9 cellular contexts compared by ENCODE assay signal in genomic region chr9:133991211-133991921, GRCh38. TPM values are rescaled to one million over a fixed set of nuclear protein-coding genes. Genes with fewer than 3 reads are reported as not detected.
DNase-seq lines count a peak whose midpoint lies in the region; ATAC-seq, FAIRE-seq and TF ChIP-seq lines count a peak whose summit lies in the region.
"Had no signal": no experiment of that assay in that cellular context is flagged by ENCODE, and none has a peak within 500 bp of the region (broad histone marks: within the 10 kb centered on the region; RNA-seq: fewer than 3 reads in every experiment).

No MANE protein-coding gene starts in this region.

- peak overlapping the region; percentile 94 to 100 (median 99) for H3K4me2 ChIP-seq in BLaER1 treated with 17β-estradiol and CSF1 and Interleukin-3, amounts not matched to agents 10 nM and 100 nM
- peak overlapping the region; percentile 83 for H3K4me2 ChIP-seq in OCI-LY7 (ENCODE audit: low read length)
- peak overlapping the region; percentile 75 for H3K4me2 ChIP-seq in endothelial cell of umbilical vein (ENCODE audit: insufficient read depth, low read length)

- DNase-seq in OCI-LY7 (ENCODE audit: low spot score): no peak
- peak; percentile 18 for DNase-seq in endothelial cell of umbilical vein (ENCODE audit: low read depth, low spot score)
- no peak for DNase-seq in pons (ENCODE audit: low spot score)
- DNase-seq in COR-L47 (lab: John Stamatoyannopoulos, UW): no peak
- no peak for DNase-seq in cerebellar cortex (ENCODE audit: low spot score)

- peak overlapping the region; percentile 89 to 91 (median 90) for H3K4me3 Mint-ChIP-seq in nephron

- no peaks in the 10 kb centered on the region for H3K36me3 Mint-ChIP-seq in nephron (ENCODE audit: low read depth)

- POLR2A ChIA-PET in OCI-LY7 (lab: Charles Lee): interaction anchor here (0.6 kb wide), 1 partner anchor 35 kb away, joined by 3 read pairs; no protein-coding TSS in a partner anchor
- POLR2A ChIA-PET in endothelial cell of umbilical vein (lab: Charles Lee): interaction anchor here (0.6 to 0.9 kb wide), 3 partner anchors 32 to 204 kb away, joined by 4 to 5 read pairs (median 4); no protein-coding TSS in a partner anchor

- 0 out of 2 replicates have a peak, but pooled peaks cover 6% of the 10 kb centered on the region for H3K79me2 ChIP-seq in OCI-LY7 (ENCODE audit: insufficient read depth, low read depth, low read length)
- H3K79me2 ChIP-seq in endothelial cell of umbilical vein (ENCODE audit: control insufficient read depth, insufficient read depth, low read length): peaks cover 51% of the 10 kb centered on the region

- no peaks in the 10 kb centered on the region for H3K36me3 ChIP-seq in BLaER1 treated with 17β-estradiol and CSF1 and Interleukin-3, amounts not matched to agents 10 nM and 100 nM
- no peaks in the 10 kb centered on the region for H3K36me3 ChIP-seq in OCI-LY7 (ENCODE audit: insufficient read depth, low read length)
- no peaks in the 10 kb centered on the region for H3K36me3 ChIP-seq in endothelial cell of umbilical vein (ENCODE audit: control insufficient read depth in 2 of 2, extremely low read depth in 1 of 2, insufficient read depth in 2 of 2, low read length in 2 of 2)

- peaks cover 2% of the 10 kb centered on the region for H3K27me3 Mint-ChIP-seq in nephron (ENCODE audit: low read depth)

- ATAC-seq in GM21390 (IDR thresholded peaks at IDR 0.05; ENCODE audit: unreplicated experiment): peak; percentile 7
- ATAC-seq: K562 had no signal

- H3K9me2 ChIP-seq in OCI-LY7 (ENCODE audit: insufficient read depth, low read length): no peaks in the 10 kb centered on the region

- H2AFZ ChIP-seq in OCI-LY7 (ENCODE audit: low read length): no peak overlapping the region
- H2AFZ ChIP-seq in endothelial cell of umbilical vein (ENCODE audit: low read depth, low read length): peak overlapping the region; percentile 30

- H3K9me3 ChIP-seq in BLaER1 treated with 17β-estradiol and CSF1 and Interleukin-3, amounts not matched to agents 10 nM and 100 nM (replicated peaks in 1 of 11): no peaks in the 10 kb centered on the region
- H3K9me3 ChIP-seq in OCI-LY7 (ENCODE audit: low read length): no peaks in the 10 kb centered on the region
- H3K9me3 ChIP-seq in endothelial cell of umbilical vein (replicated peaks; ENCODE audit: control insufficient read depth, insufficient read depth, low read length): no peaks in the 10 kb centered on the region

- H3K9me3 Mint-ChIP-seq in nephron: no peaks in the 10 kb centered on the region

- no TSS peak for BruUV-seq in OCI-LY7 (replicated peaks; lab: Mats Ljungman, UMichigan)
- BruUV-seq in endothelial cell of umbilical vein (replicated peaks; lab: Mats Ljungman, UMichigan): TSS peak; percentile 42

- peak overlapping the region; percentile 56 to 93 (median 80) for H3K27ac Mint-ChIP-seq in nephron

- no peak for TF ChIP-seq CTCF in OCI-LY7 (conservative IDR thresholded peaks at IDR 0.05; ENCODE audit: low read length)
- TF ChIP-seq CTCF in endothelial cell of umbilical vein (IDR thresholded peaks at IDR 0.05; ENCODE audit: extremely low read depth in 1 of 2, insufficient read depth in 1 of 2, low read depth in 1 of 2, low read length in 2 of 2): no peak
- TF ChIP-seq CTCF in nephron (IDR thresholded peaks at IDR 0.05; ENCODE audit: unreplicated experiment in 3 of 3): no peak

- H3K4me1 ChIP-seq in BLaER1 treated with 17β-estradiol and CSF1 and Interleukin-3, amounts not matched to agents 10 nM and 100 nM: peaks cover 30 to 62% (median 49%) of the 10 kb centered on the region in 10 experiments
- H3K4me1 ChIP-seq in OCI-LY7 (ENCODE audit: insufficient read depth, low read length, poor library complexity, severe bottlenecking): peaks cover 25% of the 10 kb centered on the region
- H3K4me1 ChIP-seq in endothelial cell of umbilical vein (ENCODE audit: control insufficient read depth, extremely low read depth, insufficient read depth, low read length): peaks cover 15% of the 10 kb centered on the region

- H3K27ac ChIP-seq in BLaER1 treated with 17β-estradiol and CSF1 and Interleukin-3, amounts not matched to agents 10 nM and 100 nM: peak overlapping the region in 10 of 11 experiments; percentile 43 to 90 (median 87); a peak in 20 of 22 replicates
- no peak overlapping the region for H3K27ac ChIP-seq in OCI-LY7 (ENCODE audit: low read depth, low read length, poor library complexity, severe bottlenecking)
- peak overlapping the region; percentile 69 for H3K27ac ChIP-seq in endothelial cell of umbilical vein (ENCODE audit: insufficient read depth, low read depth, low read length)

- dilution Hi-C loops in endothelial cell of umbilical vein (cut with MboI; ENCODE audit: extremely low pct_ligation_motif_present, low sequenced_read_pairs): no loop called here

- intact Hi-C loops in OCI-LY7 (cut with micrococcal nuclease; ENCODE audit: unreplicated experiment) (loop anchor here (5.0 kb wide), 2 partner anchors 94 to 114 kb away; no protein-coding TSS in a partner anchor), endothelial cell of umbilical vein (cut with micrococcal nuclease) (loop anchor here (2.0 to 5.0 kb wide), 3 partner anchors 31 to 144 kb away; no protein-coding TSS in a partner anchor)

- H3K4me3 ChIP-seq in BLaER1 treated with 17β-estradiol and CSF1 and Interleukin-3, amounts not matched to agents 10 nM and 100 nM: peak overlapping the region; percentile 65 to 94 (median 88)
- H3K4me3 ChIP-seq in OCI-LY7 (ENCODE audit: low read depth, low read length, poor library complexity, severe bottlenecking): peak overlapping the region; percentile 88
- peak overlapping the region; percentile 51 to 67 (median 64) for H3K4me3 ChIP-seq in endothelial cell of umbilical vein (replicated peaks in 1 of 3; ENCODE audit: insufficient read depth in 1 of 3, low read depth in 1 of 3, low read length in 3 of 3)

- TF ChIP-seq POLR2A in endothelial cell of umbilical vein (IDR thresholded peaks at IDR 0.05; ENCODE audit: low read depth, low read length): no peak

- no peak for FAIRE-seq in endothelial cell of umbilical vein (lab: Jason Lieb, UNC)
- FAIRE-seq: K562 had no signal

- peaks cover 22% of the 10 kb centered on the region for H3K4me1 Mint-ChIP-seq in nephron

- H3K9me1 ChIP-seq in endothelial cell of umbilical vein (replicated peaks; ENCODE audit: control insufficient read depth, extremely low read depth, insufficient read depth, low read length): no peaks in the 10 kb centered on the region

- H3K27me3 ChIP-seq in BLaER1 treated with 17β-estradiol and CSF1 and Interleukin-3, amounts not matched to agents 10 nM and 100 nM: no peaks in the 10 kb centered on the region; a peak in 2 of 22 replicates
- H3K27me3 ChIP-seq in endothelial cell of umbilical vein (ENCODE audit: control insufficient read depth in 2 of 2, insufficient read depth in 2 of 2, low read length in 2 of 2): no peaks in the 10 kb centered on the region

- H4K20me1 ChIP-seq in BLaER1 treated with 17β-estradiol and CSF1 and Interleukin-3, amounts not matched to agents 10 nM and 100 nM: peaks cover 36 to 79% (median 65%) of the 10 kb centered on the region in 11 experiments; a peak in 21 of 22 replicates
- peaks cover 3% of the 10 kb centered on the region; the same call in 1 of the 2 replicates for H4K20me1 ChIP-seq in OCI-LY7 (ENCODE audit: insufficient read depth, low read length)
- H4K20me1 ChIP-seq in endothelial cell of umbilical vein (replicated peaks; ENCODE audit: control insufficient read depth, extremely low read depth, insufficient read depth, low read length): no peaks in the 10 kb centered on the region

- peak overlapping the region; percentile 76 to 94 (median 87) for H3K9ac ChIP-seq in BLaER1 treated with 17β-estradiol and CSF1 and Interleukin-3, amounts not matched to agents 10 nM and 100 nM
- peak overlapping the region; percentile 69 for H3K9ac ChIP-seq in endothelial cell of umbilical vein (replicated peaks; ENCODE audit: extremely low read depth, insufficient read depth, low read length)

- CTCF ChIA-PET in OCI-LY7 (lab: Charles Lee; ENCODE audit: unreplicated experiment): no interaction called here
- CTCF ChIA-PET in endothelial cell of umbilical vein (lab: Charles Lee): interaction anchor here (1.0 to 1.4 kb wide), 13 partner anchors 19 to 212 kb away, joined by 3 to 14 read pairs (median 4); no protein-coding TSS in a partner anchor

TF ChIP-seq in endothelial cell of umbilical vein, 7 proteins besides CTCF, POLR2A, EP300 and RAD21 (continues in another document):
- TF ChIP-seq MAX (IDR thresholded peaks at IDR 0.05; ENCODE audit: insufficient read depth, insufficient read length): no peak
- TF ChIP-seq EZH2 (IDR thresholded peaks at IDR 0.05; ENCODE audit: borderline replicate concordance, low read depth, low read length, severe bottlenecking): no peak
- no peak for TF ChIP-seq MYC (IDR thresholded peaks at IDR 0.05; ENCODE audit: low read depth, low read length)
- TF ChIP-seq FOS (IDR thresholded peaks at IDR 0.05; ENCODE audit: borderline replicate concordance, insufficient read depth, low read length): no peak
- no peak for TF ChIP-seq GATA2 (IDR thresholded peaks at IDR 0.05; ENCODE audit: insufficient read depth, insufficient read length, low read depth, low read length)

RNA-seq across cellular contexts. Expression of gene VAV2, which starts 0.8 kb away (rescaled TPM):
- 10.6 and 11.0 TPM in 2 replicates for total RNA-seq in OCI-LY7 (2014; rRNA removed; shearing (Covaris generic))
- total RNA-seq in OCI-LY7 (2022) (23.2 and 27.8 TPM in 2 replicates), endothelial cell of umbilical vein (29.9 and 30.6 TPM in 2 replicates)
- polyA plus RNA-seq in endothelial cell of umbilical vein: 8.6 and 10.6 TPM in 2 replicates
- 14.4 and 14.8 TPM in 2 replicates for polyA plus RNA-seq in endothelial cell of umbilical vein (2011; cell fraction: cytosol; rRNA removed)
- polyA plus RNA-seq in endothelial cell of umbilical vein (2011; cell fraction: nucleus; rRNA removed): 32.0 and 32.3 TPM in 2 replicates
- 18.8 and 23.8 TPM in 2 replicates for polyA plus RNA-seq in endothelial cell of umbilical vein (2012)
- 22.5 and 22.6 TPM in 2 replicates for polyA minus RNA-seq in endothelial cell of umbilical vein
- polyA minus RNA-seq in endothelial cell of umbilical vein (2011; cell fraction: cytosol; rRNA and poly(A)+ RNA removed): 24.8 TPM
- 18.1 TPM in 2 replicates for polyA minus RNA-seq in endothelial cell of umbilical vein (2011; cell fraction: nucleus; rRNA and poly(A)+ RNA removed)

RNA-seq across cellular contexts. Expression of gene BRD3OS, which starts 33.9 kb away (rescaled TPM):
- total RNA-seq in OCI-LY7 (2014; rRNA removed; shearing (Covaris generic)): 12.4 and 21.6 TPM in 2 replicates
- total RNA-seq in OCI-LY7 (2022) (13.7 and 16.4 TPM in 2 replicates), endothelial cell of umbilical vein (15.4 and 18.2 TPM in 2 replicates)
- 10.6 and 11.9 TPM in 2 replicates for polyA plus RNA-seq in endothelial cell of umbilical vein
- polyA plus RNA-seq in endothelial cell of umbilical vein (2011; cell fraction: cytosol; rRNA removed): 11.8 and 13.1 TPM in 2 replicates
- 7.0 and 8.3 TPM in 2 replicates for polyA plus RNA-seq in endothelial cell of umbilical vein (2011; cell fraction: nucleus; rRNA removed)
- polyA plus RNA-seq in endothelial cell of umbilical vein (2012): 13.4 and 13.5 TPM in 2 replicates
- polyA minus RNA-seq in endothelial cell of umbilical vein: 6.8 and 10.0 TPM in 2 replicates
- polyA minus RNA-seq in endothelial cell of umbilical vein (2011; cell fraction: cytosol; rRNA and poly(A)+ RNA removed): 8.9 TPM
- 2.3 and 4.9 TPM in 2 replicates for polyA minus RNA-seq in endothelial cell of umbilical vein (2011; cell fraction: nucleus; rRNA and poly(A)+ RNA removed)
